In genomic region chr22:45680932-45681700, GRCh38 we compare ENCODE assay signal across 1 cellular context.
TF ChIP-seq lines count a peak whose summit lies in the region.

No MANE protein-coding gene starts in this region.

TF ChIP-seq in endothelial cell of umbilical vein, 7 proteins besides CTCF, POLR2A, EP300 and RAD21 (continued from another document):
- TF ChIP-seq JUN (IDR thresholded peaks at IDR 0.05; ENCODE audit: borderline replicate concordance, insufficient read depth, insufficient read length, low read depth): no peak
- peak; percentile 7 for TF ChIP-seq FOS (IDR thresholded peaks at IDR 0.05; ENCODE audit: borderline replicate concordance, insufficient read depth, low read length)
- TF ChIP-seq MYC (IDR thresholded peaks at IDR 0.05; ENCODE audit: low read depth, low read length): no peak
